ENCODE assay signal across 1 cellular context in the genomic region with DNA sequence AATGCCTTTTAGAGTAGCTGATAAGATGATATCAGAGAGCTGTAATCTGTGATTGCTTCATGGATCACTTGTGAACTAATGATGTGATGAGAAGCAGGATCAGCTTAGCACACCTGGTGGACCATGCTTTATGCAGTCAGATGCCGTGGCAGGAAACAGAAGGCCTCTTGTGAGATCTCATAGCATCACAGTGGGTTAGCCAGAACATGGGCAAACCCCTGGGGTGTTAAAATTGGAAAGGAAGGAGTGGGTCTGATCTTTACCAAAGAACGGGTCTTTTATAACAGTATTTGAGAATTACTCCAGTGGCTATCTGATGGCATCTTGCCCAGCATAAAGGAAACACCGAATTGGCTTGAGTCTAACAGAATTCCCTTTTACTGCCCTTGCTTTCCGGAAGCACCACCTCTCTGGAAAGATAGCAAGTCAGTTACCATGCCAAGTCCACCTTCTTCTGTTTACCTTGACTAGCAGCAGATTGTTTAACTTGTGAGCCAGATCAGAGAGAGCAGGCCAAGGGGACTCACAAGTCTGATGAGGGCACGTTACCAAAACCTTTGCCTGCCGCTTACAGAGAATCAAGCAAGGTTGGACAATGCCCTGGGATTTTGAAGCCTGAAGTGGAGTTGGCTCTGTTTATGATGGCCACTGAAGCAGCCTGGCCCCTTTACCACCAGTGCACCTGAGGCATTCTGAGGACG.
A peak's percentile ranks its signal among the peaks of the same experiment; 100 is the strongest.
TF ChIP-seq lines count a peak whose summit lies in the region.

No MANE protein-coding gene starts in this region.

TF ChIP-seq in HepG2, 621 proteins besides CTCF, POLR2A, EP300 and RAD21 (continued from another document):
- TF ChIP-seq, protein P1, sequence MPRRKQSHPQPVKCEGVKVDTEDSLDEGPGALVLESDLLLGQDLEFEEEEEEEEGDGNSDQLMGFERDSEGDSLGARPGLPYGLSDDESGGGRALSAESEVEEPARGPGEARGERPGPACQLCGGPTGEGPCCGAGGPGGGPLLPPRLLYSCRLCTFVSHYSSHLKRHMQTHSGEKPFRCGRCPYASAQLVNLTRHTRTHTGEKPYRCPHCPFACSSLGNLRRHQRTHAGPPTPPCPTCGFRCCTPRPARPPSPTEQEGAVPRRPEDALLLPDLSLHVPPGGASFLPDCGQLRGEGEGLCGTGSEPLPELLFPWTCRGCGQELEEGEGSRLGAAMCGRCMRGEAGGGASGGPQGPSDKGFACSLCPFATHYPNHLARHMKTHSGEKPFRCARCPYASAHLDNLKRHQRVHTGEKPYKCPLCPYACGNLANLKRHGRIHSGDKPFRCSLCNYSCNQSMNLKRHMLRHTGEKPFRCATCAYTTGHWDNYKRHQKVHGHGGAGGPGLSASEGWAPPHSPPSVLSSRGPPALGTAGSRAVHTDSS (CRISPR knock-in tag; conservative IDR thresholded peaks at IDR 0.05): no peak
- TF ChIP-seq ZSCAN30 (CRISPR knock-in tag; IDR thresholded peaks at IDR 0.05) (no peak), ZNF343 (CRISPR knock-in tag; IDR thresholded peaks at IDR 0.05) (no peak), PAX8 (CRISPR knock-in tag; IDR thresholded peaks at IDR 0.05; ENCODE audit: borderline replicate concordance) (no peak), CBX1 (IDR thresholded peaks at IDR 0.05; ENCODE audit: low read depth) (no peak), ZNF777 (CRISPR knock-in tag; IDR thresholded peaks at IDR 0.05) (no peak), ZNF496 (CRISPR knock-in tag; IDR thresholded peaks at IDR 0.05; ENCODE audit: insufficient replicate concordance) (no peak), KAT8 (CRISPR knock-in tag; IDR thresholded peaks at IDR 0.05) (peak; percentile 61; the same call in 1 of the 2 replicates), HDAC1 (CRISPR knock-in tag; IDR thresholded peaks at IDR 0.05) (peak; percentile 49; the same call in 1 of the 2 replicates), ZNF441 (CRISPR knock-in tag; IDR thresholded peaks at IDR 0.05; ENCODE audit: borderline replicate concordance) (no peak; the same call in 1 of the 2 replicates), NFIB (CRISPR knock-in tag; IDR thresholded peaks at IDR 0.05; ENCODE audit: borderline replicate concordance) (no peak), ESRRA (CRISPR knock-in tag; IDR thresholded peaks at IDR 0.05; ENCODE audit: low read depth) (no peak), ZBTB46 (CRISPR knock-in tag; IDR thresholded peaks at IDR 0.05; ENCODE audit: borderline replicate concordance) (no peak), SRF (IDR thresholded peaks at IDR 0.05; ENCODE audit: low read depth, low read length) (no peak), ETV6 (CRISPR knock-in tag; conservative IDR thresholded peaks at IDR 0.05) (no peak), ZNF672 (CRISPR knock-in tag; IDR thresholded peaks at IDR 0.05) (no peak), ZNF878 (CRISPR knock-in tag; IDR thresholded peaks at IDR 0.05) (no peak), HHEX (CRISPR knock-in tag; IDR thresholded peaks at IDR 0.05) (no peak), POLR2AphosphoS2 (IDR thresholded peaks at IDR 0.05; ENCODE audit: low read depth, low read length) (no peak), NR0B2 (CRISPR knock-in tag; IDR thresholded peaks at IDR 0.05) (no peak), JUN (CRISPR knock-in tag; IDR thresholded peaks at IDR 0.05) (no peak), PRMT3 (CRISPR knock-in tag; IDR thresholded peaks at IDR 0.05; ENCODE audit: borderline replicate concordance, low read depth) (no peak), THYN1 (CRISPR knock-in tag; IDR thresholded peaks at IDR 0.05; ENCODE audit: borderline replicate concordance, low read depth) (no peak), ZNF281 (CRISPR knock-in tag; IDR thresholded peaks at IDR 0.05; ENCODE audit: borderline replicate concordance) (no peak), RFX1 (IDR thresholded peaks at IDR 0.05) (no peak), ZBTB1 (CRISPR knock-in tag; IDR thresholded peaks at IDR 0.05; ENCODE audit: borderline replicate concordance) (no peak), ISX (CRISPR knock-in tag; conservative IDR thresholded peaks at IDR 0.05) (no peak)
- TF ChIP-seq, protein P2, sequence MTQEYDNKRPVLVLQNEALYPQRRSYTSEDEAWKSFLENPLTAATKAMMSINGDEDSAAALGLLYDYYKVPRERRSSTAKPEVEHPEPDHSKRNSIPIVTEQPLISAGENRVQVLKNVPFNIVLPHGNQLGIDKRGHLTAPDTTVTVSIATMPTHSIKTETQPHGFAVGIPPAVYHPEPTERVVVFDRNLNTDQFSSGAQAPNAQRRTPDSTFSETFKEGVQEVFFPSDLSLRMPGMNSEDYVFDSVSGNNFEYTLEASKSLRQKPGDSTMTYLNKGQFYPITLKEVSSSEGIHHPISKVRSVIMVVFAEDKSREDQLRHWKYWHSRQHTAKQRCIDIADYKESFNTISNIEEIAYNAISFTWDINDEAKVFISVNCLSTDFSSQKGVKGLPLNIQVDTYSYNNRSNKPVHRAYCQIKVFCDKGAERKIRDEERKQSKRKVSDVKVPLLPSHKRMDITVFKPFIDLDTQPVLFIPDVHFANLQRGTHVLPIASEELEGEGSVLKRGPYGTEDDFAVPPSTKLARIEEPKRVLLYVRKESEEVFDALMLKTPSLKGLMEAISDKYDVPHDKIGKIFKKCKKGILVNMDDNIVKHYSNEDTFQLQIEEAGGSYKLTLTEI (CRISPR knock-in tag; conservative IDR thresholded peaks at IDR 0.05): no peak
- TF ChIP-seq, protein P3, sequence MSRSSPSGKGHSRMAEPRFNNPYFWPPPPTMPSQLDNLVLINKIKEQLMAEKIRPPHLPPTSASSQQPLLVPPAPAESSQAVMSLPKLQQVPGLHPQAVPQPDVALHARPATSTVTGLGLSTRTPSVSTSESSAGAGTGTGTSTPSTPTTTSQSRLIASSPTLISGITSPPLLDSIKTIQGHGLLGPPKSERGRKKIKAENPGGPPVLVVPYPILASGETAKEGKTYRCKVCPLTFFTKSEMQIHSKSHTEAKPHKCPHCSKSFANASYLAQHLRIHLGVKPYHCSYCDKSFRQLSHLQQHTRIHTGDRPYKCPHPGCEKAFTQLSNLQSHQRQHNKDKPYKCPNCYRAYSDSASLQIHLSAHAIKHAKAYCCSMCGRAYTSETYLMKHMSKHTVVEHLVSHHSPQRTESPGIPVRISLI (CRISPR knock-in tag; IDR thresholded peaks at IDR 0.05; ENCODE audit: borderline replicate concordance): peak; percentile 77; the same call in 1 of the 2 replicates
- TF ChIP-seq, protein P4, sequence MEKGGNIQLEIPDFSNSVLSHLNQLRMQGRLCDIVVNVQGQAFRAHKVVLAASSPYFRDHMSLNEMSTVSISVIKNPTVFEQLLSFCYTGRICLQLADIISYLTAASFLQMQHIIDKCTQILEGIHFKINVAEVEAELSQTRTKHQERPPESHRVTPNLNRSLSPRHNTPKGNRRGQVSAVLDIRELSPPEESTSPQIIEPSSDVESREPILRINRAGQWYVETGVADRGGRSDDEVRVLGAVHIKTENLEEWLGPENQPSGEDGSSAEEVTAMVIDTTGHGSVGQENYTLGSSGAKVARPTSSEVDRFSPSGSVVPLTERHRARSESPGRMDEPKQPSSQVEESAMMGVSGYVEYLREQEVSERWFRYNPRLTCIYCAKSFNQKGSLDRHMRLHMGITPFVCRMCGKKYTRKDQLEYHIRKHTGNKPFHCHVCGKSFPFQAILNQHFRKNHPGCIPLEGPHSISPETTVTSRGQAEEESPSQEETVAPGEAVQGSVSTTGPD (CRISPR knock-in tag; IDR thresholded peaks at IDR 0.05): peak; percentile 98
- TF ChIP-seq, protein P5, sequence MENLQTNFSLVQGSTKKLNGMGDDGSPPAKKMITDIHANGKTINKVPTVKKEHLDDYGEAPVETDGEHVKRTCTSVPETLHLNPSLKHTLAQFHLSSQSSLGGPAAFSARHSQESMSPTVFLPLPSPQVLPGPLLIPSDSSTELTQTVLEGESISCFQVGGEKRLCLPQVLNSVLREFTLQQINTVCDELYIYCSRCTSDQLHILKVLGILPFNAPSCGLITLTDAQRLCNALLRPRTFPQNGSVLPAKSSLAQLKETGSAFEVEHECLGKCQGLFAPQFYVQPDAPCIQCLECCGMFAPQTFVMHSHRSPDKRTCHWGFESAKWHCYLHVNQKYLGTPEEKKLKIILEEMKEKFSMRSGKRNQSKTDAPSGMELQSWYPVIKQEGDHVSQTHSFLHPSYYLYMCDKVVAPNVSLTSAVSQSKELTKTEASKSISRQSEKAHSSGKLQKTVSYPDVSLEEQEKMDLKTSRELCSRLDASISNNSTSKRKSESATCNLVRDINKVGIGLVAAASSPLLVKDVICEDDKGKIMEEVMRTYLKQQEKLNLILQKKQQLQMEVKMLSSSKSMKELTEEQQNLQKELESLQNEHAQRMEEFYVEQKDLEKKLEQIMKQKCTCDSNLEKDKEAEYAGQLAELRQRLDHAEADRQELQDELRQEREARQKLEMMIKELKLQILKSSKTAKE (CRISPR knock-in tag; IDR thresholded peaks at IDR 0.05; ENCODE audit: borderline replicate concordance): no peak
- TF ChIP-seq, protein P6, sequence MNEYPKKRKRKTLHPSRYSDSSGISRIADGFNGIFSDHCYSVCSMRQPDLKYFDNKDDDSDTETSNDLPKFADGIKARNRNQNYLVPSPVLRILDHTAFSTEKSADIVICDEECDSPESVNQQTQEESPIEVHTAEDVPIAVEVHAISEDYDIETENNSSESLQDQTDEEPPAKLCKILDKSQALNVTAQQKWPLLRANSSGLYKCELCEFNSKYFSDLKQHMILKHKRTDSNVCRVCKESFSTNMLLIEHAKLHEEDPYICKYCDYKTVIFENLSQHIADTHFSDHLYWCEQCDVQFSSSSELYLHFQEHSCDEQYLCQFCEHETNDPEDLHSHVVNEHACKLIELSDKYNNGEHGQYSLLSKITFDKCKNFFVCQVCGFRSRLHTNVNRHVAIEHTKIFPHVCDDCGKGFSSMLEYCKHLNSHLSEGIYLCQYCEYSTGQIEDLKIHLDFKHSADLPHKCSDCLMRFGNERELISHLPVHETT (CRISPR knock-in tag; conservative IDR thresholded peaks at IDR 0.05): no peak
TF ChIP-seq in HepG2: peak in this region for 96.
